In the genomic region with DNA sequence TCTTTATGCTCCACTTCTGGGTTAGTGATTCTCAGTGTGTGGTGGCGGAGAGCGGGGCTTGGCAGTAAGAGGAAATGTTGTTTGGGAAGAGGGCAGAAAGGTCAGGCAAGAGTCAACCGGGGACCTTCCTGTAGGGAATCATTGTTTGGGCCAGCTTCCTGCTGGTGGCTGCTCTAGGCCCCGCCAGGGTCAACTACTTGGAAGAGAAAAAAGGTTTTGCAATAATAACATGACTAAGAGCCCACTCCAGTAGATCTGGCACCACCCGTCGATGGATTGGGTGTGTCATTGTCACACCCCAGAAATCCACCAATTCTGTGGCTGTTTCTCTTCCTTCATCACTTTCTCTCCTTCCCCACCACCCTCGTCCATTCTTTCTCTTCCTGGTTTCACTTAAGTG, we compare ENCODE assay signal across 1 cellular context.
TF ChIP-seq lines count a peak whose summit lies in the region.

No MANE protein-coding gene starts in this region.

TF ChIP-seq in GM23338, 12 proteins besides CTCF, POLR2A, EP300 and RAD21 (continued from another document):
- no peak for TF ChIP-seq CREB1 (CRISPR knock-in tag; IDR thresholded peaks at IDR 0.05; ENCODE audit: low read depth)
- no peak for TF ChIP-seq NANOG (IDR thresholded peaks at IDR 0.05; ENCODE audit: borderline replicate concordance)
- TF ChIP-seq, protein P1, sequence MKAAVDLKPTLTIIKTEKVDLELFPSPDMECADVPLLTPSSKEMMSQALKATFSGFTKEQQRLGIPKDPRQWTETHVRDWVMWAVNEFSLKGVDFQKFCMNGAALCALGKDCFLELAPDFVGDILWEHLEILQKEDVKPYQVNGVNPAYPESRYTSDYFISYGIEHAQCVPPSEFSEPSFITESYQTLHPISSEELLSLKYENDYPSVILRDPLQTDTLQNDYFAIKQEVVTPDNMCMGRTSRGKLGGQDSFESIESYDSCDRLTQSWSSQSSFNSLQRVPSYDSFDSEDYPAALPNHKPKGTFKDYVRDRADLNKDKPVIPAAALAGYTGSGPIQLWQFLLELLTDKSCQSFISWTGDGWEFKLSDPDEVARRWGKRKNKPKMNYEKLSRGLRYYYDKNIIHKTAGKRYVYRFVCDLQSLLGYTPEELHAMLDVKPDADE (IDR thresholded peaks at IDR 0.05): no peak
- no peak for TF ChIP-seq ZNF114 (CRISPR knock-in tag; IDR thresholded peaks at IDR 0.05)
- TF ChIP-seq, protein P2, sequence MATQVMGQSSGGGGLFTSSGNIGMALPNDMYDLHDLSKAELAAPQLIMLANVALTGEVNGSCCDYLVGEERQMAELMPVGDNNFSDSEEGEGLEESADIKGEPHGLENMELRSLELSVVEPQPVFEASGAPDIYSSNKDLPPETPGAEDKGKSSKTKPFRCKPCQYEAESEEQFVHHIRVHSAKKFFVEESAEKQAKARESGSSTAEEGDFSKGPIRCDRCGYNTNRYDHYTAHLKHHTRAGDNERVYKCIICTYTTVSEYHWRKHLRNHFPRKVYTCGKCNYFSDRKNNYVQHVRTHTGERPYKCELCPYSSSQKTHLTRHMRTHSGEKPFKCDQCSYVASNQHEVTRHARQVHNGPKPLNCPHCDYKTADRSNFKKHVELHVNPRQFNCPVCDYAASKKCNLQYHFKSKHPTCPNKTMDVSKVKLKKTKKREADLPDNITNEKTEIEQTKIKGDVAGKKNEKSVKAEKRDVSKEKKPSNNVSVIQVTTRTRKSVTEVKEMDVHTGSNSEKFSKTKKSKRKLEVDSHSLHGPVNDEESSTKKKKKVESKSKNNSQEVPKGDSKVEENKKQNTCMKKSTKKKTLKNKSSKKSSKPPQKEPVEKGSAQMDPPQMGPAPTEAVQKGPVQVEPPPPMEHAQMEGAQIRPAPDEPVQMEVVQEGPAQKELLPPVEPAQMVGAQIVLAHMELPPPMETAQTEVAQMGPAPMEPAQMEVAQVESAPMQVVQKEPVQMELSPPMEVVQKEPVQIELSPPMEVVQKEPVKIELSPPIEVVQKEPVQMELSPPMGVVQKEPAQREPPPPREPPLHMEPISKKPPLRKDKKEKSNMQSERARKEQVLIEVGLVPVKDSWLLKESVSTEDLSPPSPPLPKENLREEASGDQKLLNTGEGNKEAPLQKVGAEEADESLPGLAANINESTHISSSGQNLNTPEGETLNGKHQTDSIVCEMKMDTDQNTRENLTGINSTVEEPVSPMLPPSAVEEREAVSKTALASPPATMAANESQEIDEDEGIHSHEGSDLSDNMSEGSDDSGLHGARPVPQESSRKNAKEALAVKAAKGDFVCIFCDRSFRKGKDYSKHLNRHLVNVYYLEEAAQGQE (IDR thresholded peaks at IDR 0.05; ENCODE audit: unreplicated experiment): no peak
- no peak for TF ChIP-seq STAT1 (IDR thresholded peaks at IDR 0.05; ENCODE audit: unreplicated experiment)
- no peak for TF ChIP-seq EZH2phosphoT487 (IDR thresholded peaks at IDR 0.05; ENCODE audit: unreplicated experiment)
- no peak for TF ChIP-seq EZH2 (IDR thresholded peaks at IDR 0.05; ENCODE audit: low read depth, unreplicated experiment)
- no peak for TF ChIP-seq JUNB (IDR thresholded peaks at IDR 0.05; ENCODE audit: unreplicated experiment)
